Comparison of ENCODE assay signal across 10 cellular contexts in the genomic region with DNA sequence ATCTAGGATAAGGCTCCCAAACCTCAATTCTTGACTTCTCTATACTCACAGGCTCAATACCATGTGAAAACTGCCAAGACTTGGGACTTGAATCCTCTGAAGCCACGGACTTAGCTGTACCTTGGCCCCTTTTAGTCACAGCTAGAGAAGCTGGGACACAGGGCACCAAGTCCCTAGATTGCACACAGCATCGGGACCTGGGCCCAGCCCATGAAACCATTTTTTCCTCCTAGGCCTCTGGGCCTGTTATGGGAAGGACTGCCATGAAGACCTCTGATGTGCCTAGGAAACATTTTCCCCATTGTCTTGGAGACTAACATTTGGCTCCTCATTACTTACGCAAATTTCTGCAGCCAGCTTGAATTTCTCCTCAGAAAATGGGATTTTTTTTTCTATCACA.
"Had no signal": no experiment of that assay in that cellular context is flagged by ENCODE, and none has a peak within 500 bp of the region (broad histone marks: within the 10 kb centered on the region; RNA-seq: fewer than 3 reads in every experiment).

No MANE protein-coding gene starts in this region.

- DNase-seq: GM23248, GOT3, H7, IMR-90, Karpas-422, KBM-7 had no signal

- H3K36me3 ChIP-seq: HAP-1 had no signal

- H3K9me3 ChIP-seq: HAP-1 had no signal

- H3K4me3 ChIP-seq: GM23248, HAP-1 had no signal

- H3K4me1 ChIP-seq: HAP-1 had no signal

- H3K9ac ChIP-seq: GM23248, KMS-11 had no signal

- FAIRE-seq: HTR-8/SVneo had no signal

- H3K27ac ChIP-seq: GM23248, KMS-11 had no signal

- H3K4me2 ChIP-seq: KMS-11 had no signal

- H2AFZ ChIP-seq: GM23248 had no signal

- ATAC-seq: HCT116 had no signal
